10 cellular contexts compared by ENCODE assay signal in genomic region chr5:90878549-90879196, GRCh38.
A peak's percentile ranks its signal among the peaks of the same experiment; 100 is the strongest.
DNase-seq lines count a peak whose midpoint lies in the region; ATAC-seq and TF ChIP-seq lines count a peak whose summit lies in the region.
"Had no signal": no experiment of that assay in that cellular context is flagged by ENCODE, and none has a peak within 500 bp of the region (broad histone marks: within the 10 kb centered on the region; RNA-seq: fewer than 3 reads in every experiment).

No MANE protein-coding gene starts in this region.

- DNase-seq in M059J (ENCODE audit: low read depth) = peak; percentile 61
- DNase-seq in cardiac fibroblast (ENCODE audit: low read depth in 2 of 2) = peak; percentile 59 to 79
- no peak for DNase-seq in left lobe of liver (ENCODE audit: low spot score)
- peak; percentile 62 for DNase-seq in stromal cell of bone marrow (ENCODE audit: low read depth)
- DNase-seq in NCI-H1048 (lab: John Stamatoyannopoulos, UW) = no peak
- DNase-seq in DMS153 (lab: John Stamatoyannopoulos, UW) = no peak
- DNase-seq: activated gamma-delta T cell, EL, natural killer cell had no signal

- ATAC-seq in left lobe of liver (peak; percentile 36), GM19397 (IDR thresholded peaks at IDR 0.05; ENCODE audit: unreplicated experiment) (no peak)
- ATAC-seq: natural killer cell had no signal

- no peak for TF ChIP-seq CTCF in cardiac fibroblast (IDR thresholded peaks at IDR 0.05; ENCODE audit: low read depth, low read length)

- H3K4me3 ChIP-seq in cardiac fibroblast (replicated peaks in 1 of 2; ENCODE audit: low read depth in 2 of 2, low read length in 2 of 2) = no peak overlapping the region

Comparison
In these comparisons a context has a peak if more than half of its experiments do, and no peak if none do; other contexts are left out.
1. DNase-seq: peak in M059J (single experiment), cardiac fibroblast (2 of 2) and stromal cell of bone marrow (single experiment); none in left lobe of liver (single experiment), NCI-H1048 (single experiment) and DMS153 (single experiment).